Comparison of ENCODE assay signal across 21 cellular contexts in genomic region chr3:38270606-38271005, GRCh38. TPM values are rescaled to one million over a fixed set of nuclear protein-coding genes. Genes with fewer than 3 reads are reported as not detected.
"Had no signal": no experiment of that assay in that cellular context is flagged by ENCODE, and none has a peak within 500 bp of the region (broad histone marks: within the 10 kb centered on the region; RNA-seq: fewer than 3 reads in every experiment).

No MANE protein-coding gene starts in this region.

- H3K27me3 ChIP-seq: MG63, SJSA1 had no signal

- H3K36me3 ChIP-seq: MG63, SJSA1 had no signal

- H3K4me3 ChIP-seq: MG63, SJSA1, SK-N-MC had no signal

- H3K27ac ChIP-seq: SJSA1, SK-N-MC had no signal

- H3K4me1 ChIP-seq: SJSA1 had no signal

- H3K9me3 ChIP-seq: MG63, SJSA1 had no signal

- DNase-seq: Karpas-422, KG1, MG63, NCI-H1092 treated with DMSO at 0.1 percent for 48 hours, NCI-H1436, NCI-H187, NCI-H2029, NCI-H2081 treated with DMSO at 0.1 percent for 48 hours, NCI-H2171, NCI-H226, NCI-H446, NCI-H510A, NCI-H524 treated with DMSO at 0.1 percent for 48 hours, NCI-H69, NCI-H774, Right ventricle myocardium superior, RPMI8226, SIG-M5 had no signal

RNA-seq across cellular contexts. Expression of gene SLC22A13, which starts 5.0 kb away (rescaled TPM):
- total RNA-seq: Right ventricle myocardium superior, SJSA1 had no signal

RNA-seq across cellular contexts. Expression of gene SLC22A14, which starts 11.5 kb away (rescaled TPM):
- total RNA-seq: HT-29, Right ventricle myocardium superior, SJSA1 had no signal
